ENCODE assay signal across 2 cellular contexts in genomic region chr1:27303509-27303908, GRCh38.
TF ChIP-seq lines count a peak whose summit lies in the region.

No MANE protein-coding gene starts in this region.

TF ChIP-seq in HepG2, 621 proteins besides CTCF, POLR2A, EP300 and RAD21:
- TF ChIP-seq ZBTB7B (CRISPR knock-in tag; IDR thresholded peaks at IDR 0.05) = no peak
- 0 out of 2 replicates have a peak, but pooled peaks have one; percentile 19 for TF ChIP-seq ZBTB33 (CRISPR knock-in tag; IDR thresholded peaks at IDR 0.05)

TF ChIP-seq in H1, 55 proteins besides CTCF, POLR2A, EP300 and RAD21:
- TF ChIP-seq SIRT6 (IDR thresholded peaks at IDR 0.05; ENCODE audit: low read length) (no peak), SP1 (IDR thresholded peaks at IDR 0.05; ENCODE audit: low read depth, low read length) (no peak), ATF3 (IDR thresholded peaks at IDR 0.05; ENCODE audit: insufficient read depth, low read depth, low read length) (no peak), POLR2AphosphoS5 (IDR thresholded peaks at IDR 0.05; ENCODE audit: low read depth, low read length) (no peak), BACH1 (IDR thresholded peaks at IDR 0.05; ENCODE audit: low read length) (no peak), JUND (IDR thresholded peaks at IDR 0.05; ENCODE audit: low read length) (no peak), CBX8 (IDR thresholded peaks at IDR 0.05; ENCODE audit: borderline replicate concordance, low read depth, low read length) (no peak), YY1 (IDR thresholded peaks at IDR 0.05; ENCODE audit: low read depth, low read length) (no peak), SIX5 (IDR thresholded peaks at IDR 0.05; ENCODE audit: low read depth, low read length) (no peak), EGR1 (IDR thresholded peaks at IDR 0.05; ENCODE audit: borderline replicate concordance, low read depth, low read length) (no peak), RNF2 (IDR thresholded peaks at IDR 0.05; ENCODE audit: borderline replicate concordance, low read depth, low read length, missing control alignments, poor library complexity, severe bottlenecking) (no peak), GABPA (IDR thresholded peaks at IDR 0.05; ENCODE audit: borderline replicate concordance, insufficient read depth, low read length) (no peak), CEBPB (IDR thresholded peaks at IDR 0.05; ENCODE audit: low read depth, low read length) (no peak), POU5F1 (IDR thresholded peaks at IDR 0.05; ENCODE audit: low read depth, low read length) (no peak), E2F6 (IDR thresholded peaks at IDR 0.05) (no peak), MAFK (IDR thresholded peaks at IDR 0.05; ENCODE audit: low read depth, low read length) (no peak)
